8 cellular contexts compared by ENCODE assay signal in the genomic region with DNA sequence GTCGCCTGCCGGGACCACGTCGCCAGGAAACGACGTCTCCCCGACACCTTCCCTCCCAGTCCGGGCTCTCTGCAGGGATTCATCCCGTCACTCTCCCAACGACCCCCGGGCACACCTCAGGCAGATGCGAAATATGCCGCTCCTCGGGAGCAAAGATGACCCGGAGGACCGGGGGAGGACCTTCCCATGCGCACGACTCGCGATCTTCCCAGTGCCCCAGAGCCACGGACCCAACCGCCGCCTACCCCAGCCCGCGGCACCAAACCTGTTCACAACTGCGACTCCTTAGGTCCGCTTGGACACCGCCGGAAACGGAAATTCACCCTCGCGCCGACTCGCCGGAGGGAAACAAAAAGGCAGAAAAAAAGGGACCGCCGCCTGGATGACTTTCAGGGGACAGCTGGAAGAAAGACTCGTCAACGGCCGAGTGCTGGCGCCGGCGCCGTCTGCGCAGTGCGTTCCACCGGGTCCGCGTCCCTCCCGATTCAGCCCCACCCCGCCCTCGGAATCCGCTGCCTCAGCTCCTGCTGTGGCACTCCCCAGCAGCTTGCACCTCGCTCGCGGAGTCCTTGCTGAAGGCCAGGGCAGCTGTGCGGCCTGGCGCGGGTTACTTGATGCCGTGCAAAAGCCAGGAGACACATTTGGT. TPM values are rescaled to one million over a fixed set of nuclear protein-coding genes. Genes with fewer than 3 reads are reported as not detected.
DNase-seq lines count a peak whose midpoint lies in the region; ATAC-seq and TF ChIP-seq lines count a peak whose summit lies in the region.
"Not testable (repeated sequence)": the region's sequence is repeated elsewhere in the genome, so short reads cannot be mapped to it uniquely, and the experiment has no call there.

No MANE protein-coding gene starts in this region.

- H4K20me1 ChIP-seq in BLaER1 treated with 17β-estradiol and CSF1 and Interleukin-3, amounts not matched to agents 10 nM and 100 nM, result not testable (repeated sequence)

- H3K9ac ChIP-seq in BLaER1 treated with 17β-estradiol and CSF1 and Interleukin-3, amounts not matched to agents 10 nM and 100 nM, result peak overlapping the region; percentile 81 to 89 (median 86)
- H3K9ac ChIP-seq in liver (ENCODE audit: low read depth in 1 of 2, low read length in 2 of 2), result peak overlapping the region; percentile 50 to 76

- not testable (repeated sequence) for H3K4me1 ChIP-seq in BLaER1 treated with 17β-estradiol and CSF1 and Interleukin-3, amounts not matched to agents 10 nM and 100 nM; liver (ENCODE audit: control insufficient read depth in 4 of 4, insufficient read depth in 4 of 4, low read length in 3 of 4)

- TF ChIP-seq RAD21 in liver (IDR thresholded peaks at IDR 0.05), result not testable (repeated sequence)

- H3K4me3 ChIP-seq in BLaER1 treated with 17β-estradiol and CSF1 and Interleukin-3, amounts not matched to agents 10 nM and 100 nM, result peak overlapping the region; percentile 69 to 79 (median 74)
- peak overlapping the region; percentile 56 to 92 (median 64) for H3K4me3 ChIP-seq in liver (ENCODE audit: low read depth in 1 of 3, low read length in 3 of 3)

- H3K27ac ChIP-seq in BLaER1 treated with 17β-estradiol and CSF1 and Interleukin-3, amounts not matched to agents 10 nM and 100 nM, result peak overlapping the region; percentile 77 to 88 (median 85)
- H3K27ac ChIP-seq in liver (ENCODE audit: low read depth in 1 of 2, low read length in 2 of 2), result peak overlapping the region; percentile 82 to 88

- TF ChIP-seq CTCF in liver (IDR thresholded peaks at IDR 0.05; ENCODE audit: low read depth, low read length, missing input control), result not testable (repeated sequence)

- H3K27me3 ChIP-seq in BLaER1 treated with 17β-estradiol and CSF1 and Interleukin-3, amounts not matched to agents 10 nM and 100 nM; liver (ENCODE audit: control insufficient read depth in 4 of 4, insufficient read depth in 4 of 4, low read length in 3 of 4): not testable (repeated sequence)

- DNase-seq in NCI-H69 (lab: John Stamatoyannopoulos, UW) (peak; percentile 93), dermis microvascular lymphatic vessel endothelial cell (ENCODE audit: low read depth in 2 of 2) (peak; percentile 25 to 79)
- DNase-seq in activated CD4-positive, alpha-beta T cell treated with anti-CD3 and anti-CD28 coated beads, Interleukin-2, amount 50 U/mL, for 4 hours, result peak; percentile 64 to 66
- peak; percentile 75 to 79 for DNase-seq in stimulated activated CD4-positive, alpha-beta T cell treated with anti-CD3 and anti-CD28 coated beads, Interleukin-2, amount 100 ng/mL, for 48 hours

- H3K9me3 ChIP-seq in BLaER1 treated with 17β-estradiol and CSF1 and Interleukin-3, amounts not matched to agents 10 nM and 100 nM (replicated peaks in 1 of 11); liver (ENCODE audit: control insufficient read depth in 4 of 4, low read length in 3 of 4): not testable (repeated sequence)

- peak overlapping the region; percentile 49 to 68 (median 59); a peak in 20 of 22 replicates for H3K4me2 ChIP-seq in BLaER1 treated with 17β-estradiol and CSF1 and Interleukin-3, amounts not matched to agents 10 nM and 100 nM

- under 1% methylated on average over 46 of the region's 60 CpGs for WGBS in liver

- not testable (repeated sequence) for H3K36me3 ChIP-seq in BLaER1 treated with 17β-estradiol and CSF1 and Interleukin-3, amounts not matched to agents 10 nM and 100 nM; liver (ENCODE audit: control insufficient read depth in 4 of 4, insufficient read depth in 3 of 4, low read depth in 1 of 4, low read length in 3 of 4)

- ATAC-seq in GM19397 (IDR thresholded peaks at IDR 0.05; ENCODE audit: unreplicated experiment) (peak; percentile 93), HG03521 (IDR thresholded peaks at IDR 0.05; ENCODE audit: unreplicated experiment) (peak; percentile 85)

TF ChIP-seq in liver, 16 proteins besides CTCF, POLR2A, EP300 and RAD21:
- TF ChIP-seq, protein P1, sequence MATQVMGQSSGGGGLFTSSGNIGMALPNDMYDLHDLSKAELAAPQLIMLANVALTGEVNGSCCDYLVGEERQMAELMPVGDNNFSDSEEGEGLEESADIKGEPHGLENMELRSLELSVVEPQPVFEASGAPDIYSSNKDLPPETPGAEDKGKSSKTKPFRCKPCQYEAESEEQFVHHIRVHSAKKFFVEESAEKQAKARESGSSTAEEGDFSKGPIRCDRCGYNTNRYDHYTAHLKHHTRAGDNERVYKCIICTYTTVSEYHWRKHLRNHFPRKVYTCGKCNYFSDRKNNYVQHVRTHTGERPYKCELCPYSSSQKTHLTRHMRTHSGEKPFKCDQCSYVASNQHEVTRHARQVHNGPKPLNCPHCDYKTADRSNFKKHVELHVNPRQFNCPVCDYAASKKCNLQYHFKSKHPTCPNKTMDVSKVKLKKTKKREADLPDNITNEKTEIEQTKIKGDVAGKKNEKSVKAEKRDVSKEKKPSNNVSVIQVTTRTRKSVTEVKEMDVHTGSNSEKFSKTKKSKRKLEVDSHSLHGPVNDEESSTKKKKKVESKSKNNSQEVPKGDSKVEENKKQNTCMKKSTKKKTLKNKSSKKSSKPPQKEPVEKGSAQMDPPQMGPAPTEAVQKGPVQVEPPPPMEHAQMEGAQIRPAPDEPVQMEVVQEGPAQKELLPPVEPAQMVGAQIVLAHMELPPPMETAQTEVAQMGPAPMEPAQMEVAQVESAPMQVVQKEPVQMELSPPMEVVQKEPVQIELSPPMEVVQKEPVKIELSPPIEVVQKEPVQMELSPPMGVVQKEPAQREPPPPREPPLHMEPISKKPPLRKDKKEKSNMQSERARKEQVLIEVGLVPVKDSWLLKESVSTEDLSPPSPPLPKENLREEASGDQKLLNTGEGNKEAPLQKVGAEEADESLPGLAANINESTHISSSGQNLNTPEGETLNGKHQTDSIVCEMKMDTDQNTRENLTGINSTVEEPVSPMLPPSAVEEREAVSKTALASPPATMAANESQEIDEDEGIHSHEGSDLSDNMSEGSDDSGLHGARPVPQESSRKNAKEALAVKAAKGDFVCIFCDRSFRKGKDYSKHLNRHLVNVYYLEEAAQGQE (IDR thresholded peaks at IDR 0.05), result peak; percentile 54
- TF ChIP-seq, protein P2, sequence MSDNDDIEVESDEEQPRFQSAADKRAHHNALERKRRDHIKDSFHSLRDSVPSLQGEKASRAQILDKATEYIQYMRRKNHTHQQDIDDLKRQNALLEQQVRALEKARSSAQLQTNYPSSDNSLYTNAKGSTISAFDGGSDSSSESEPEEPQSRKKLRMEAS (IDR thresholded peaks at IDR 0.05), result peak; percentile 48
- TF ChIP-seq TAF1 (conservative IDR thresholded peaks at IDR 0.05) (peak; percentile 7), RXRA (IDR thresholded peaks at IDR 0.05) (peak; percentile 20 to 22), YY1 (IDR thresholded peaks at IDR 0.05) (peak; percentile 80), HNF4A (conservative IDR thresholded peaks at IDR 0.05) (peak; percentile 14 to 29), SP1 (IDR thresholded peaks at IDR 0.05) (peak; percentile 37), GABPA (IDR thresholded peaks at IDR 0.05 in 1 of 2, conservative IDR thresholded peaks at IDR 0.05 in 1 of 2) (peak; percentile 89 to 94), EGR1 (IDR thresholded peaks at IDR 0.05; ENCODE audit: low read depth in 2 of 2) (peak in 1 of 2 donors; percentile 42)

RNA-seq across cellular contexts. Expression of gene AGAP9, which starts 29.9 kb away (rescaled TPM):
- total RNA-seq in dermis microvascular lymphatic vessel endothelial cell, result 0.64 and 1.6 TPM in 2 replicates
- 10 to 100 TPM in 1 of 2 donors, 1 to 10 TPM in 1; 1.0 to 10.8 TPM for total RNA-seq in liver
- polyA plus RNA-seq in liver, result 1 to 10 TPM; 3.2 to 3.3 TPM

Comparison
In these comparisons a context has a peak if more than half of its experiments do, and no peak if none do; other contexts are left out.
1. Peak in every context shown above with its lines: DNase-seq, ATAC-seq, H3K4me3 ChIP-seq and H3K27ac ChIP-seq.